ENCODE assay signal across 16 cellular contexts in the genomic region with DNA sequence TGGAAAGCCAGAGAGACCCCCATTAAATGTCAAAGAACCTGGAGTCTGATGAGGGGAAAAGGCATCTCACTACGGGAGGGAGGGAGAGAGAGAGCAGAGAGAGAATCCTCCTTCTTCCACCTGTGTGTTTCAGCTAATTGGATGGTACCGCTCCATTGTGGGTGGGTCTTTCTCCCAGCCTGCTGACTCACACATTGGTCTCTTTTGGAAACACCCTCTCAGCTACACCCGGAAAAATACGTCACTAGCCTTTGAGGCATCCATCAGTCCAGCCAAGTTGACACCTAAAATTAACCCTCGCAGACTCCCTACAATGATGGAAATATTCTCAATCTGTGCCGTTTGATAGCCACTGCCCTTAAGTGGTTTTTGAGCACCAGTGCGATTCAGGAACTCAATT.
DNase-seq lines count a peak whose midpoint lies in the region; ATAC-seq and TF ChIP-seq lines count a peak whose summit lies in the region.
"Had no signal": no experiment of that assay in that cellular context is flagged by ENCODE, and none has a peak within 500 bp of the region (broad histone marks: within the 10 kb centered on the region; RNA-seq: fewer than 3 reads in every experiment).

No MANE protein-coding gene starts in this region.

- no peak overlapping the region for H3K9ac ChIP-seq in H9 (ENCODE audit: extremely low read depth, insufficient read length, low read length)

- H3K4me1 Mint-ChIP-seq in GM23338 = no peaks in the 10 kb centered on the region
- H3K4me1 Mint-ChIP-seq in H9 = no peaks in the 10 kb centered on the region
- H3K4me1 Mint-ChIP-seq: CD4-positive, CD25-positive, alpha-beta regulatory T cell; CD8-positive, alpha-beta memory T cell had no signal

- H3F3A ChIP-seq in GM23338 (replicated peaks; ENCODE audit: low read depth) = no peaks in the 10 kb centered on the region

- H3K36me3 Mint-ChIP-seq in GM23338 (ENCODE audit: low read depth) = peaks cover 37% of the 10 kb centered on the region
- peaks cover 19 to 36% (median 34%) of the 10 kb centered on the region in 3 experiments for H3K36me3 Mint-ChIP-seq in H9 (ENCODE audit: insufficient read depth in 1 of 3, low read depth in 3 of 3)
- H3K36me3 Mint-ChIP-seq: CD4-positive, CD25-positive, alpha-beta regulatory T cell; CD8-positive, alpha-beta memory T cell had no signal

- H4K20me1 ChIP-seq in GM23338 (replicated peaks; ENCODE audit: insufficient read depth) (no peaks in the 10 kb centered on the region), H9 (ENCODE audit: control insufficient read depth, insufficient read depth, insufficient read length) (no peaks in the 10 kb centered on the region)

- H3K14ac ChIP-seq in H9 (ENCODE audit: insufficient read depth, low read length) = no peak overlapping the region

- no peak overlapping the region for H4K5ac ChIP-seq in H9 (ENCODE audit: insufficient read length, low read depth, low read length)

- H2BK20ac ChIP-seq in H9 (ENCODE audit: low read depth, low read length, poor library complexity, severe bottlenecking) = no peak overlapping the region

- H3T11ph ChIP-seq in H9 (ENCODE audit: low read length) = no peak overlapping the region

- H3K27me3 ChIP-seq in GM23338 (ENCODE audit: insufficient read depth) = no peaks in the 10 kb centered on the region
- H3K27me3 ChIP-seq in foreskin keratinocyte = no peaks in the 10 kb centered on the region
- H3K27me3 ChIP-seq in H9 (ENCODE audit: insufficient read depth, low read length) = no peaks in the 10 kb centered on the region
- H3K27me3 ChIP-seq: BE2C had no signal

- H2AK5ac ChIP-seq in H9 (ENCODE audit: insufficient read length, low read length) = no peak overlapping the region

- no peaks in the 10 kb centered on the region for H3K9me2 ChIP-seq in GM23338 (ENCODE audit: insufficient read depth)

- H3K27me3 Mint-ChIP-seq in GM23338 (ENCODE audit: insufficient read depth, low read depth, poor library complexity) = no peaks in the 10 kb centered on the region
- no peaks in the 10 kb centered on the region for H3K27me3 Mint-ChIP-seq in H9 (ENCODE audit: low read depth)
- H3K27me3 Mint-ChIP-seq: CD4-positive, CD25-positive, alpha-beta regulatory T cell; CD8-positive, alpha-beta memory T cell had no signal

- H3K4me1 ChIP-seq in GM23338 (ENCODE audit: insufficient read depth) (no peaks in the 10 kb centered on the region), foreskin keratinocyte (no peaks in the 10 kb centered on the region), H9 (ENCODE audit: insufficient read depth, low read length) (no peaks in the 10 kb centered on the region)
- H3K4me1 ChIP-seq: BE2C, HAP-1 had no signal

- no peak overlapping the region for H3K4me3 Mint-ChIP-seq in GM23338
- H3K4me3 Mint-ChIP-seq in H9 = no peak overlapping the region
- H3K4me3 Mint-ChIP-seq: CD4-positive, CD25-positive, alpha-beta regulatory T cell; CD8-positive, alpha-beta memory T cell had no signal

- no peaks in the 10 kb centered on the region for H3K36me3 ChIP-seq in GM23338 (ENCODE audit: insufficient read depth)
- H3K36me3 ChIP-seq: BE2C, HAP-1 had no signal

- no peaks in the 10 kb centered on the region for H3K79me2 ChIP-seq in GM23338 (replicated peaks; ENCODE audit: insufficient read depth)
- no peaks in the 10 kb centered on the region for H3K79me2 ChIP-seq in H9 (ENCODE audit: insufficient read depth, low read length)

- no peak overlapping the region for H3K23ac ChIP-seq in H9 (ENCODE audit: insufficient read length, low read depth, low read length)

- no peak overlapping the region for H2BK12ac ChIP-seq in H9 (ENCODE audit: insufficient read length, low read depth, low read length)

- H3K4me3 ChIP-seq in GM23338 = no peak overlapping the region
- H3K4me3 ChIP-seq: HAP-1 had no signal

- H3K56ac ChIP-seq in H9 (ENCODE audit: insufficient read length, low read depth, low read length) = no peak overlapping the region

- no peak overlapping the region for H2BK5ac ChIP-seq in H9 (ENCODE audit: insufficient read length, low read length)

- no peak overlapping the region for H4K8ac ChIP-seq in H9 (replicated peaks; ENCODE audit: insufficient read length, low read depth, low read length)

- ATAC-seq in GM23338 (no peak), foreskin keratinocyte (peak; percentile 27), HG03159 (IDR thresholded peaks at IDR 0.05; ENCODE audit: unreplicated experiment) (no peak)

- H2BK120ac ChIP-seq in H9 (ENCODE audit: low read depth, low read length, poor library complexity, severe bottlenecking) = no peak overlapping the region

- H3K27ac ChIP-seq in GM23338 (ENCODE audit: low read depth) = 0 out of 2 replicates have a peak overlapping the region, but pooled peaks have one; percentile 14
- H3K27ac ChIP-seq in foreskin keratinocyte = no peak overlapping the region
- no peak overlapping the region for H3K27ac ChIP-seq in H9 (ENCODE audit: insufficient read length, low read depth, low read length)
- H3K27ac ChIP-seq: HL-60 had no signal

- H3K4me2 ChIP-seq in GM23338 (no peak overlapping the region), H9 (ENCODE audit: insufficient read depth, insufficient read length, low read length) (no peak overlapping the region)

- H3K9me3 ChIP-seq in H9 (ENCODE audit: control insufficient read depth, low read depth, low read length) = no peaks in the 10 kb centered on the region
- H3K9me3 ChIP-seq: BE2C, HAP-1 had no signal

- H2BK15ac ChIP-seq in H9 (ENCODE audit: low read depth, low read length) = no peak overlapping the region

- no peak overlapping the region for H3K4ac ChIP-seq in H9 (ENCODE audit: low read depth, low read length)

- H4K91ac ChIP-seq in H9 (ENCODE audit: insufficient read length, low read depth, low read length) = no peak overlapping the region

- no CpG with 5 or more reads among the region's 7 CpGs for WGBS in H9 (ENCODE audit: extremely low coverage, insufficient read length, low lambda C conversion rate)

- H3K79me1 ChIP-seq in H9 (ENCODE audit: insufficient read depth, low read depth, low read length, poor library complexity, severe bottlenecking) = no peaks in the 10 kb centered on the region

- TF ChIP-seq CTCF in GM23338 (conservative IDR thresholded peaks at IDR 0.05; ENCODE audit: low read depth in 2 of 2) = no peak
- TF ChIP-seq CTCF in foreskin keratinocyte (conservative IDR thresholded peaks at IDR 0.05) = no peak
- TF ChIP-seq CTCF in H9 (conservative IDR thresholded peaks at IDR 0.05) = no peak

- H3K27ac Mint-ChIP-seq in GM23338 = no peak overlapping the region
- peak overlapping the region in 1 of 3 experiments; percentile 57; a peak in 1 of 7 replicates for H3K27ac Mint-ChIP-seq in H9
- H3K27ac Mint-ChIP-seq: CD4-positive, CD25-positive, alpha-beta regulatory T cell; CD8-positive, alpha-beta memory T cell had no signal

- no peaks in the 10 kb centered on the region for H3K23me2 ChIP-seq in H9 (ENCODE audit: insufficient read length, low read depth, low read length, poor library complexity, severe bottlenecking)

- no peak overlapping the region for H3K18ac ChIP-seq in H9 (ENCODE audit: insufficient read length, low read depth, low read length)

- no peak overlapping the region for H2AFZ ChIP-seq in GM23338
- H2AFZ ChIP-seq in H9 (ENCODE audit: low read length) = no peak overlapping the region

- DNase-seq in A172 (ENCODE audit: low spot score) (peak; percentile 65), GM23338 (ENCODE audit: low spot score) (no peak), RPMI7951 (ENCODE audit: low read depth) (peak; percentile 64), foreskin keratinocyte (no peak), H9 (no peak), iPS-NIHi11 (ENCODE audit: low spot score) (no peak)
- DNase-seq: 8988T; BE2C; CD4-positive, CD25-positive, alpha-beta regulatory T cell; CD8-positive, alpha-beta memory T cell; COR-L47; GDM1; GOT3 had no signal

- H3K9me3 Mint-ChIP-seq in GM23338 (no peaks in the 10 kb centered on the region; the same call in 2 of the 3 replicates), H9 (no peaks in the 10 kb centered on the region)

TF ChIP-seq in GM23338, 12 proteins besides CTCF, POLR2A, EP300 and RAD21 (continues in another document):
- TF ChIP-seq STAT1 (IDR thresholded peaks at IDR 0.05; ENCODE audit: unreplicated experiment) (no peak), EZH2phosphoT487 (IDR thresholded peaks at IDR 0.05; ENCODE audit: unreplicated experiment) (no peak), ZNF331 (CRISPR knock-in tag; IDR thresholded peaks at IDR 0.05; ENCODE audit: low read depth) (no peak), NANOG (IDR thresholded peaks at IDR 0.05; ENCODE audit: borderline replicate concordance) (no peak), ZNF114 (CRISPR knock-in tag; IDR thresholded peaks at IDR 0.05) (no peak), POLR2AphosphoS5 (IDR thresholded peaks at IDR 0.05; ENCODE audit: low read depth) (no peak), JUNB (IDR thresholded peaks at IDR 0.05; ENCODE audit: unreplicated experiment) (no peak)
- TF ChIP-seq, protein P1, sequence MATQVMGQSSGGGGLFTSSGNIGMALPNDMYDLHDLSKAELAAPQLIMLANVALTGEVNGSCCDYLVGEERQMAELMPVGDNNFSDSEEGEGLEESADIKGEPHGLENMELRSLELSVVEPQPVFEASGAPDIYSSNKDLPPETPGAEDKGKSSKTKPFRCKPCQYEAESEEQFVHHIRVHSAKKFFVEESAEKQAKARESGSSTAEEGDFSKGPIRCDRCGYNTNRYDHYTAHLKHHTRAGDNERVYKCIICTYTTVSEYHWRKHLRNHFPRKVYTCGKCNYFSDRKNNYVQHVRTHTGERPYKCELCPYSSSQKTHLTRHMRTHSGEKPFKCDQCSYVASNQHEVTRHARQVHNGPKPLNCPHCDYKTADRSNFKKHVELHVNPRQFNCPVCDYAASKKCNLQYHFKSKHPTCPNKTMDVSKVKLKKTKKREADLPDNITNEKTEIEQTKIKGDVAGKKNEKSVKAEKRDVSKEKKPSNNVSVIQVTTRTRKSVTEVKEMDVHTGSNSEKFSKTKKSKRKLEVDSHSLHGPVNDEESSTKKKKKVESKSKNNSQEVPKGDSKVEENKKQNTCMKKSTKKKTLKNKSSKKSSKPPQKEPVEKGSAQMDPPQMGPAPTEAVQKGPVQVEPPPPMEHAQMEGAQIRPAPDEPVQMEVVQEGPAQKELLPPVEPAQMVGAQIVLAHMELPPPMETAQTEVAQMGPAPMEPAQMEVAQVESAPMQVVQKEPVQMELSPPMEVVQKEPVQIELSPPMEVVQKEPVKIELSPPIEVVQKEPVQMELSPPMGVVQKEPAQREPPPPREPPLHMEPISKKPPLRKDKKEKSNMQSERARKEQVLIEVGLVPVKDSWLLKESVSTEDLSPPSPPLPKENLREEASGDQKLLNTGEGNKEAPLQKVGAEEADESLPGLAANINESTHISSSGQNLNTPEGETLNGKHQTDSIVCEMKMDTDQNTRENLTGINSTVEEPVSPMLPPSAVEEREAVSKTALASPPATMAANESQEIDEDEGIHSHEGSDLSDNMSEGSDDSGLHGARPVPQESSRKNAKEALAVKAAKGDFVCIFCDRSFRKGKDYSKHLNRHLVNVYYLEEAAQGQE (IDR thresholded peaks at IDR 0.05; ENCODE audit: unreplicated experiment) = no peak

Comparison
In these comparisons a context has a peak if more than half of its experiments do, and no peak if none do; other contexts are left out.
1. DNase-seq: peak in A172 (single experiment) and RPMI7951 (single experiment); none in GM23338 (single experiment), foreskin keratinocyte (0 of 2), H9 (single experiment) and iPS-NIHi11 (single experiment).